ENCODE assay signal across 1 cellular context in the genomic region with DNA sequence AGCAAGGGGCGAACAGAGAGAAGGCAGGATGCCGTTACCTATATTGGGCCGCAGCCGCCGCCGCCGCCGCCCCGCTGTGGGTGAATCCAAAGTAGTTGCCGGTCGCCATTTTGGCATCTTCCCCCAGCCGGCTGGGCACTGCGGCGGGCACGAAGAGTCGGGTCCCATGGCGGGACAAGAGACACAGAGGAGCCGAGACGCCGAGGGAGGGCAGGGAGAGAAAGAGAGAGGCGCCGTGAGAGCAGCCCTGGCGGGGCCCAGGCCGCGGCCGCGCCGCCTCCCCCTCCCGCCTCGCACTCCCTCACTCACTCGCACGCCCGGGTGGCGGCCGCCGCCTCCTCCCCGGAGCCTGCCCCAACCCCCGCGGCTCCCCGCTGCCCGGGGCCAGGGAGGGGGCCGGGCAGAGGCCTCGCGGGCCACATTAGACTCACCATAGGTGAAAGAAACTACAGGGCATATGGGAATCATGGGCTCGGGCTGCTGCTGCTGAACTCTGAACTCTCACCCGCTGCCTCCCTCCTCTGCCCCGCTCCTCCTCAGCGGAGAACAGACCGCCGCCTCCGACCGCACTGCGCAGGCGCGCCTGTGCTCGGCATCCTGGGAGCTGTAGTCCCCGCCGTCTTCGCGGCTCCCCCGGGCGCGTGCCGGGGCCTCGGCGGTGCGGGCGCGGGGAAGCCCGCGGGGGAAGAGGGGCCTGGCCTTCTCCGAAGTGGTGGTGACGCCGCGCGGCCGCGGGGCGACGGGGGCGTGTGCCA.
TF ChIP-seq lines count a peak whose summit lies in the region.

Gene ZFR, minus strand, starts transcription at position 550 of the 755 bp plus-strand sequence. Its CDS starts 82 bp downstream, at position 468.

TF ChIP-seq in HEK293, 187 proteins besides CTCF, POLR2A, EP300 and RAD21 (continued from another document):
- TF ChIP-seq, protein P1, sequence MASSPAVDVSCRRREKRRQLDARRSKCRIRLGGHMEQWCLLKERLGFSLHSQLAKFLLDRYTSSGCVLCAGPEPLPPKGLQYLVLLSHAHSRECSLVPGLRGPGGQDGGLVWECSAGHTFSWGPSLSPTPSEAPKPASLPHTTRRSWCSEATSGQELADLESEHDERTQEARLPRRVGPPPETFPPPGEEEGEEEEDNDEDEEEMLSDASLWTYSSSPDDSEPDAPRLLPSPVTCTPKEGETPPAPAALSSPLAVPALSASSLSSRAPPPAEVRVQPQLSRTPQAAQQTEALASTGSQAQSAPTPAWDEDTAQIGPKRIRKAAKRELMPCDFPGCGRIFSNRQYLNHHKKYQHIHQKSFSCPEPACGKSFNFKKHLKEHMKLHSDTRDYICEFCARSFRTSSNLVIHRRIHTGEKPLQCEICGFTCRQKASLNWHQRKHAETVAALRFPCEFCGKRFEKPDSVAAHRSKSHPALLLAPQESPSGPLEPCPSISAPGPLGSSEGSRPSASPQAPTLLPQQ (tag by site-specific recombination; IDR thresholded peaks at IDR 0.05): peak; percentile 62
- no peak for TF ChIP-seq ZNF157 (tag by site-specific recombination; IDR thresholded peaks at IDR 0.05)
- no peak; the same call in none of the 2 replicates for TF ChIP-seq ZFP69B (tag by site-specific recombination; IDR thresholded peaks at IDR 0.05)
- TF ChIP-seq ZNF311 (tag by site-specific recombination; IDR thresholded peaks at IDR 0.05; ENCODE audit: borderline replicate concordance): no peak
- TF ChIP-seq ZNF391 (tag by site-specific recombination; IDR thresholded peaks at IDR 0.05; ENCODE audit: borderline replicate concordance, low read depth): 0 out of 2 replicates have a peak, but pooled peaks have one; percentile 25
- peak; percentile 79 for TF ChIP-seq ZNF10 (tag by site-specific recombination; IDR thresholded peaks at IDR 0.05)
- TF ChIP-seq ZSCAN30 (tag by site-specific recombination; IDR thresholded peaks at IDR 0.05): peak; percentile 76
- TF ChIP-seq SETDB1 (IDR thresholded peaks at IDR 0.05; ENCODE audit: insufficient read length, low read length): peak; percentile 60
- TF ChIP-seq SP2 (tag by site-specific recombination; IDR thresholded peaks at IDR 0.05): 0 out of 2 replicates have a peak, but pooled peaks have one; percentile 16
- no peak for TF ChIP-seq ZNF664 (tag by site-specific recombination; IDR thresholded peaks at IDR 0.05)
- TF ChIP-seq ZNF423 (tag by site-specific recombination; IDR thresholded peaks at IDR 0.05): 0 out of 2 replicates have a peak, but pooled peaks have one; percentile 16
- TF ChIP-seq, protein P2, sequence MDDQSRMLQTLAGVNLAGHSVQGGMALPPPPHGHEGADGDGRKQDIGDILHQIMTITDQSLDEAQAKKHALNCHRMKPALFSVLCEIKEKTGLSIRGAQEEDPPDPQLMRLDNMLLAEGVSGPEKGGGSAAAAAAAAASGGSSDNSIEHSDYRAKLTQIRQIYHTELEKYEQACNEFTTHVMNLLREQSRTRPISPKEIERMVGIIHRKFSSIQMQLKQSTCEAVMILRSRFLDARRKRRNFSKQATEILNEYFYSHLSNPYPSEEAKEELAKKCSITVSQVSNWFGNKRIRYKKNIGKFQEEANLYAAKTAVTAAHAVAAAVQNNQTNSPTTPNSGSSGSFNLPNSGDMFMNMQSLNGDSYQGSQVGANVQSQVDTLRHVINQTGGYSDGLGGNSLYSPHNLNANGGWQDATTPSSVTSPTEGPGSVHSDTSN (CRISPR knock-in tag; IDR thresholded peaks at IDR 0.05): peak; percentile 84
- no peak for TF ChIP-seq ZNF530 (tag by site-specific recombination; IDR thresholded peaks at IDR 0.05; ENCODE audit: low read depth)
- TF ChIP-seq ZNF223 (tag by site-specific recombination; IDR thresholded peaks at IDR 0.05): peak; percentile 81; the same call in 1 of the 2 replicates
- peak; percentile 95 for TF ChIP-seq ZNF76 (tag by site-specific recombination; IDR thresholded peaks at IDR 0.05; ENCODE audit: borderline replicate concordance, low read depth)
- no peak for TF ChIP-seq ZNF549 (tag by site-specific recombination; IDR thresholded peaks at IDR 0.05)
- TF ChIP-seq TCF7L2 (IDR thresholded peaks at IDR 0.05; ENCODE audit: borderline replicate concordance, low read depth, low read length): no peak
- TF ChIP-seq KLF10 (tag by site-specific recombination; IDR thresholded peaks at IDR 0.05): peak; percentile 80; the same call in 1 of the 2 replicates
- no peak for TF ChIP-seq ZNF529 (tag by site-specific recombination; IDR thresholded peaks at IDR 0.05; ENCODE audit: insufficient replicate concordance)
- no peak for TF ChIP-seq ZNF292 (tag by site-specific recombination; IDR thresholded peaks at IDR 0.05; ENCODE audit: borderline replicate concordance, low read depth)
- TF ChIP-seq ZBTB17 (tag by site-specific recombination; IDR thresholded peaks at IDR 0.05): peak; percentile 85
- TF ChIP-seq ZNF596 (tag by site-specific recombination; IDR thresholded peaks at IDR 0.05): 0 out of 2 replicates have a peak, but pooled peaks have one; percentile 6
- TF ChIP-seq ZNF19 (tag by site-specific recombination; IDR thresholded peaks at IDR 0.05; ENCODE audit: low read depth): no peak
- 0 out of 2 replicates have a peak, but pooled peaks have one; percentile 26 for TF ChIP-seq SP7 (tag by site-specific recombination; IDR thresholded peaks at IDR 0.05)
- peak; percentile 43; the same call in 1 of the 2 replicates for TF ChIP-seq ZNF394 (tag by site-specific recombination; IDR thresholded peaks at IDR 0.05; ENCODE audit: borderline replicate concordance)
- TF ChIP-seq YY2 (tag by site-specific recombination; IDR thresholded peaks at IDR 0.05): peak; percentile 80
- TF ChIP-seq, protein P3, sequence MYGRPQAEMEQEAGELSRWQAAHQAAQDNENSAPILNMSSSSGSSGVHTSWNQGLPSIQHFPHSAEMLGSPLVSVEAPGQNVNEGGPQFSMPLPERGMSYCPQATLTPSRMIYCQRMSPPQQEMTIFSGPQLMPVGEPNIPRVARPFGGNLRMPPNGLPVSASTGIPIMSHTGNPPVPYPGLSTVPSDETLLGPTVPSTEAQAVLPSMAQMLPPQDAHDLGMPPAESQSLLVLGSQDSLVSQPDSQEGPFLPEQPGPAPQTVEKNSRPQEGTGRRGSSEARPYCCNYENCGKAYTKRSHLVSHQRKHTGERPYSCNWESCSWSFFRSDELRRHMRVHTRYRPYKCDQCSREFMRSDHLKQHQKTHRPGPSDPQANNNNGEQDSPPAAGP (tag by site-specific recombination; IDR thresholded peaks at IDR 0.05): peak; percentile 83
- TF ChIP-seq ZNF239 (tag by site-specific recombination; IDR thresholded peaks at IDR 0.05): peak; percentile 53; the same call in 1 of the 2 replicates
- TF ChIP-seq, protein P4, sequence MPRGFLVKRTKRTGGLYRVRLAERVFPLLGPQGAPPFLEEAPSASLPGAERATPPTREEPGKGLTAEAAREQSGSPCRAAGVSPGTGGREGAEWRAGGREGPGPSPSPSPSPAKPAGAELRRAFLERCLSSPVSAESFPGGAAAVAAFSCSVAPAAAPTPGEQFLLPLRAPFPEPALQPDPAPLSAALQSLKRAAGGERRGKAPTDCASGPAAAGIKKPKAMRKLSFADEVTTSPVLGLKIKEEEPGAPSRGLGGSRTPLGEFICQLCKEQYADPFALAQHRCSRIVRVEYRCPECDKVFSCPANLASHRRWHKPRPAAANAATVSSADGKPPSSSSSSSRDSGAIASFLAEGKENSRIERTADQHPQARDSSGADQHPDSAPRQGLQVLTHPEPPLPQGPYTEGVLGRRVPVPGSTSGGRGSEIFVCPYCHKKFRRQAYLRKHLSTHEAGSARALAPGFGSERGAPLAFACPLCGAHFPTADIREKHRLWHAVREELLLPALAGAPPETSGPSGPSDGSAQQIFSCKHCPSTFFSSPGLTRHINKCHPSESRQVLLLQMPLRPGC (tag by site-specific recombination; IDR thresholded peaks at IDR 0.05): 0 out of 2 replicates have a peak, but pooled peaks have one; percentile 18
- TF ChIP-seq MZF1 (tag by site-specific recombination; IDR thresholded peaks at IDR 0.05; ENCODE audit: borderline replicate concordance): peak; percentile 33; the same call in 1 of the 2 replicates
- peak; percentile 81 for TF ChIP-seq YY1 (tag by site-specific recombination; IDR thresholded peaks at IDR 0.05)
